In the genomic region with DNA sequence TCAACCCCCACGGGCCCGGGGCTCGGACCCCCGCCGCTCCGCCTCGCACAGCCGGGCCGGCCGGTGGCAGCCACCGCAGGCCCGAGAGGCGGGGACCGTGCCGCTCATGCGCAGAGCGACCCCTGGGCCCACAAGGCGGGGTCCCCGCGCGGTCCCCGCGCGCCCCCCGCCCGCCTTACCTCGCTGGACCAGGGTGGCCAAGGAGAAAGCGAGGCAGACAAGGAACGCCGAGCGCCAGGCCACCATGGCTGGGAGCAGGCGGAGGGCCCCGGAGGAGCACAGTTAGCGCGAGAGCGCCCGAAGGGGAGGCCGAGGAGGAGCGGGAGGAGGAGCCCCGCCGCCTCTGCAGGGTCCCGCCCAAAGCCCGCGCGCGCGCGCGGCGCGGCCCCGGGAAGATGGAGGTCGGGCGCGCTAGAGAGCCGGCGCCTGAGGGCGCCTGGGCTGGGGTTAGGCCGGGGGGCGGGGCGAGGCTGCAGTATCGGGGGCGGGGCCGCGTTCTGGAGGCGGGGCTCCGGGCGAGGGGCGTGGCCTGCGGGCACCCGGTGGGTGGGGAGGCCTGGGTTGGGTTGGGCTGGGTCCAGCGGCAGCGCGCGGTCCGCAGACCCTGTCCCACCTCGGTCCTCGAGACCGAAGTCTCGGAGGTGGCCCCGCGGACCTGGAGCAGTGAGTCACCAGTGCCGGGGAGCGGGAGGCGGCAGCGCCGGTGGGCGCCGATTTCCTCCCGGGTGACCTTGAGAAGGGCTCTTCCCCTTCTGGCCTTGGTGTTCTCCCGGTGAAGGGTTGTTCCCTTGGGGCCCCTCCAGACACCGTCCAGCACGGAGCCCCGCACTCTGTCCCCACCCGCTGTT, we compare ENCODE assay signal across 8 cellular contexts. TPM values are rescaled to one million over a fixed set of nuclear protein-coding genes. Genes with fewer than 3 reads are reported as not detected.
A peak's percentile ranks its signal among the peaks of the same experiment; 100 is the strongest.
DNase-seq lines count a peak whose midpoint lies in the region; ATAC-seq and TF ChIP-seq lines count a peak whose summit lies in the region.

A gene with protein sequence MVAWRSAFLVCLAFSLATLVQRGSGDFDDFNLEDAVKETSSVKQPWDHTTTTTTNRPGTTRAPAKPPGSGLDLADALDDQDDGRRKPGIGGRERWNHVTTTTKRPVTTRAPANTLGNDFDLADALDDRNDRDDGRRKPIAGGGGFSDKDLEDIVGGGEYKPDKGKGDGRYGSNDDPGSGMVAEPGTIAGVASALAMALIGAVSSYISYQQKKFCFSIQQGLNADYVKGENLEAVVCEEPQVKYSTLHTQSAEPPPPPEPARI (minus strand): TSS at position 326 of the 848 bp plus-strand sequence. CDS start 80 bp downstream, at position 246.

- peak; percentile 90 for ATAC-seq in HG02623 (IDR thresholded peaks at IDR 0.05; ENCODE audit: unreplicated experiment)
- ATAC-seq in activated naive CD8-positive, alpha-beta T cell treated with anti-CD3 and anti-CD28 coated beads, Interleukin-2, amount 10 ng/mL, durations not matched to agents 7 days and 5 days (ENCODE audit: low read depth) = peak; percentile 96
- peak; percentile 73 for ATAC-seq in thoracic aorta (ENCODE audit: insufficient number of reproducible peaks, low FRiP score, low read depth)

- H3K36me3 Mint-ChIP-seq in activated naive CD8-positive, alpha-beta T cell treated with anti-CD3 and anti-CD28 coated beads, Interleukin-2, amount 10 ng/mL, durations not matched to agents 7 days and 5 days = no peaks in the 10 kb centered on the region

- H3K36me3 ChIP-seq in ovary (no peaks in the 10 kb centered on the region), thoracic aorta (no peaks in the 10 kb centered on the region)

- POLR2A ChIA-PET in activated naive CD8-positive, alpha-beta T cell treated with anti-CD3 and anti-CD28 coated beads, Interleukin-2, amount 10 ng/mL, durations not matched to agents 7 days and 5 days (lab: Charles Lee) = interaction anchor here (1.0 to 1.8 kb wide), 4 partner anchors 18 to 85 kb away, joined by 3 to 6 read pairs (median 4); a partner anchor contains a TSS

- peaks cover 2% of the 10 kb centered on the region for H3K27me3 Mint-ChIP-seq in activated naive CD8-positive, alpha-beta T cell treated with anti-CD3 and anti-CD28 coated beads, Interleukin-2, amount 10 ng/mL, durations not matched to agents 7 days and 5 days

- DNase-seq in NCI-H1105 (lab: John Stamatoyannopoulos, UW) (peak; percentile 86), SW 1271 (lab: John Stamatoyannopoulos, UW) (peak; percentile 34 to 78), head of caudate nucleus (peak; percentile 65 to 95 (median 88)), ovary (peak; percentile 82 to 92 (median 89)), thoracic aorta (ENCODE audit: low spot score) (peak; percentile 50)
- DNase-seq in activated naive CD8-positive, alpha-beta T cell treated with anti-CD3 and anti-CD28 coated beads, Interleukin-2, amount 10 ng/mL, durations not matched to agents 7 days and 5 days = peak; percentile 92

- peak within 1 kb of the TSS; percentile 42 for H3K4me3 ChIP-seq in ovary
- peak within 1 kb of the TSS; percentile 83 for H3K4me3 ChIP-seq in thoracic aorta

- TF ChIP-seq EP300 in ovary (IDR thresholded peaks at IDR 0.05) = no peak

- 24 to 33% (median 32%) methylated on average over 58 to 95 of the region's 95 CpGs for WGBS in ovary, 3 donors

- H3K4me3 Mint-ChIP-seq in activated naive CD8-positive, alpha-beta T cell treated with anti-CD3 and anti-CD28 coated beads, Interleukin-2, amount 10 ng/mL, durations not matched to agents 7 days and 5 days = peak within 1 kb of the TSS; percentile 91

- intact Hi-C loops in head of caudate nucleus (cut with DNase I) (no loop called here), ovary (cut with DNase I) (no loop called here)

- TF ChIP-seq CTCF in ovary (IDR thresholded peaks at IDR 0.05) (no peak), thoracic aorta (IDR thresholded peaks at IDR 0.05) (no peak)

- H3K4me1 ChIP-seq in ovary (ENCODE audit: insufficient read depth) = no peaks in the 10 kb centered on the region
- no peaks in the 10 kb centered on the region for H3K4me1 ChIP-seq in thoracic aorta (ENCODE audit: control insufficient read depth in 1 of 2, low read depth in 2 of 2)

- H3K9me3 ChIP-seq in ovary (no peaks in the 10 kb centered on the region), thoracic aorta (no peaks in the 10 kb centered on the region)

- H3K27me3 ChIP-seq in ovary = no peaks in the 10 kb centered on the region
- H3K27me3 ChIP-seq in thoracic aorta (replicated peaks; ENCODE audit: insufficient read depth) = no peaks in the 10 kb centered on the region

- TF ChIP-seq POLR2A in GM10847 (IDR thresholded peaks at IDR 0.05; ENCODE audit: extremely low read depth, insufficient read length) (peak; percentile 39), ovary (IDR thresholded peaks at IDR 0.05) (no peak)

- peak within 1 kb of the TSS; percentile 84 for H3K27ac Mint-ChIP-seq in activated naive CD8-positive, alpha-beta T cell treated with anti-CD3 and anti-CD28 coated beads, Interleukin-2, amount 10 ng/mL, durations not matched to agents 7 days and 5 days

- H3K4me1 Mint-ChIP-seq in activated naive CD8-positive, alpha-beta T cell treated with anti-CD3 and anti-CD28 coated beads, Interleukin-2, amount 10 ng/mL, durations not matched to agents 7 days and 5 days = peaks cover 8% of the 10 kb centered on the region

- no peaks in the 10 kb centered on the region for H3K9me3 Mint-ChIP-seq in activated naive CD8-positive, alpha-beta T cell treated with anti-CD3 and anti-CD28 coated beads, Interleukin-2, amount 10 ng/mL, durations not matched to agents 7 days and 5 days

- H3K27ac ChIP-seq in ovary (peak within 1 kb of the TSS in 1 of 2 donors; percentile 74), thoracic aorta (peak within 1 kb of the TSS in 1 of 2 donors; percentile 53)

RNA-seq across cellular contexts. Expression of the gene that starts here (rescaled TPM):
- 10 to 100 TPM; 18.5 to 19.6 TPM for total RNA-seq in activated naive CD8-positive, alpha-beta T cell treated with anti-CD3 and anti-CD28 coated beads, Interleukin-2, amount 10 ng/mL, durations not matched to agents 7 days and 5 days
- total RNA-seq in ovary = 10 to 100 TPM; 38.7 to 60.3 (median 53.0) TPM
- polyA plus RNA-seq in ovary = 10 to 100 TPM; 41.1 to 64.6 TPM
- total RNA-seq in thoracic aorta = 10 to 100 TPM; 75.6 to 83.8 TPM
